Comparison of ENCODE assay signal across 6 cellular contexts in the genomic region with DNA sequence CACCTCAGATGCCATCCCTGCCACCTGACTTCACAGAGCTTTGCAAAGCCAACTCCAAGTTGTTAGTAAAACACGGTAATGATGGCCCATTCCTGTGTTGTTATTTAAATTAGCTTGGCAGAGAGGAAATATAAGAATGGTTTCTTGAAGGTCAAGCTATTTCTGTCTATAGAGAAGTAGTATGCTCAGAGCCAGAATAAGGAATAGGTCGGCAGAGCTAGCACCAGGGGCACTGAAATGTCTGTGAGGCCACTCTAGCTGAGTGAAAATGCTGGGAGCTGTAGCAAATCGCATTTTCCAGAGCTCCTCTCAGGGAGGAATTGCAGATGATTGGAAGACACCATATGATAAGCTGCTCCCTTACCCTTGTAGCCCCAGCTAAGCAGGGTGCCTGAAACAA.
"Had no signal": no experiment of that assay in that cellular context is flagged by ENCODE, and none has a peak within 500 bp of the region (broad histone marks: within the 10 kb centered on the region; RNA-seq: fewer than 3 reads in every experiment).

No MANE protein-coding gene starts in this region.

- H3K4me3 Mint-ChIP-seq: H9, IgD-negative memory B cell had no signal

- H3K27ac ChIP-seq: GM23248, HL-60 had no signal

- ATAC-seq: HepG2 had no signal

- H3K4me3 ChIP-seq: GM23248 had no signal

- H3K9me3 Mint-ChIP-seq: H9 had no signal

- H3K27me3 Mint-ChIP-seq: IgD-negative memory B cell had no signal

- H3K4me1 Mint-ChIP-seq: IgD-negative memory B cell had no signal

- H3K36me3 Mint-ChIP-seq: IgD-negative memory B cell had no signal

- DNase-seq: GM23248, H9, HCEC 1CT had no signal

- H3K27ac Mint-ChIP-seq: H9, IgD-negative memory B cell had no signal
